ENCODE assay signal across 1 cellular context in genomic region chr19:38389101-38389925, GRCh38.
TF ChIP-seq lines count a peak whose summit lies in the region.

No MANE protein-coding gene starts in this region.

TF ChIP-seq in K562, 482 proteins besides CTCF, POLR2A, EP300 and RAD21 (continues in another document):
- TF ChIP-seq GTF2A2 (tag; IDR thresholded peaks at IDR 0.05) = no peak
- peak; percentile 52; the same call in 1 of the 2 replicates for TF ChIP-seq BHLHE40 (IDR thresholded peaks at IDR 0.05; ENCODE audit: low read length)
- TF ChIP-seq ZNF23 (CRISPR knock-in tag; IDR thresholded peaks at IDR 0.05) = no peak
- TF ChIP-seq USF1 (CRISPR knock-in tag; IDR thresholded peaks at IDR 0.05) = peak; percentile 80
- TF ChIP-seq USF2 (CRISPR knock-in tag; IDR thresholded peaks at IDR 0.05) = peak; percentile 77
- TF ChIP-seq SMC3 (conservative IDR thresholded peaks at IDR 0.05; ENCODE audit: insufficient read depth, low read depth, low read length) = no peak
- TF ChIP-seq RAD51 (IDR thresholded peaks at IDR 0.05; ENCODE audit: borderline replicate concordance, low read depth) = peak; percentile 84; the same call in 1 of the 2 replicates
- peak; percentile 81 for TF ChIP-seq TFE3 (CRISPR knock-in tag; IDR thresholded peaks at IDR 0.05)
- TF ChIP-seq MCM5 (IDR thresholded peaks at IDR 0.05; ENCODE audit: low read depth) = no peak
- TF ChIP-seq ZNF639 (CRISPR knock-in tag; conservative IDR thresholded peaks at IDR 0.05 in 1 of 2, IDR thresholded peaks at IDR 0.05 in 1 of 2) = no peak
- TF ChIP-seq THRB (CRISPR knock-in tag; conservative IDR thresholded peaks at IDR 0.05) = no peak
- no peak for TF ChIP-seq STAG1 (CRISPR knock-in tag; IDR thresholded peaks at IDR 0.05; ENCODE audit: borderline replicate concordance)
- no peak for TF ChIP-seq ZNF740 (CRISPR knock-in tag; IDR thresholded peaks at IDR 0.05)
- no peak for TF ChIP-seq ZNF740 (tag; IDR thresholded peaks at IDR 0.05)
- TF ChIP-seq ZNF407 (IDR thresholded peaks at IDR 0.05; ENCODE audit: low read depth) = no peak
- peak; percentile 41 for TF ChIP-seq CBFA2T2 (conservative IDR thresholded peaks at IDR 0.05)
- no peak for TF ChIP-seq ETV5 (CRISPR knock-in tag; IDR thresholded peaks at IDR 0.05; ENCODE audit: low read depth)
- TF ChIP-seq TOE1 (IDR thresholded peaks at IDR 0.05; ENCODE audit: borderline replicate concordance) = peak; percentile 79; the same call in 1 of the 2 replicates
- TF ChIP-seq TOE1 (CRISPR knock-in tag; IDR thresholded peaks at IDR 0.05; ENCODE audit: borderline replicate concordance, low read depth) = no peak
- TF ChIP-seq ILK (tag; IDR thresholded peaks at IDR 0.05; ENCODE audit: borderline replicate concordance, low read depth) = no peak
- no peak for TF ChIP-seq HCFC1 (IDR thresholded peaks at IDR 0.05; ENCODE audit: low read depth, low read length)
- TF ChIP-seq NONO (IDR thresholded peaks at IDR 0.05; ENCODE audit: low read depth in 2 of 2, low read length in 1 of 2) = no peak
- no peak for TF ChIP-seq DNMT1 (IDR thresholded peaks at IDR 0.05)
- no peak for TF ChIP-seq BRF1 (IDR thresholded peaks at IDR 0.05; ENCODE audit: borderline replicate concordance, extremely low read depth, insufficient read length)
- TF ChIP-seq POLR2AphosphoS5 (IDR thresholded peaks at IDR 0.05; ENCODE audit: control insufficient read depth, insufficient read depth, low read depth, low read length) = no peak
- TF ChIP-seq CBFA2T3 (IDR thresholded peaks at IDR 0.05) = no peak
- no peak for TF ChIP-seq HDAC8 (tag; IDR thresholded peaks at IDR 0.05)
- no peak for TF ChIP-seq KAT7 (CRISPR knock-in tag; IDR thresholded peaks at IDR 0.05; ENCODE audit: borderline replicate concordance)
- no peak for TF ChIP-seq CHCHD3 (CRISPR knock-in tag; IDR thresholded peaks at IDR 0.05)
- TF ChIP-seq ELK3 (CRISPR knock-in tag; IDR thresholded peaks at IDR 0.05) = no peak
- TF ChIP-seq TRIM28 (IDR thresholded peaks at IDR 0.05) = no peak
- no peak for TF ChIP-seq PRPF4 (IDR thresholded peaks at IDR 0.05; ENCODE audit: insufficient read depth, low read depth, low read length, poor library complexity, severe bottlenecking)
- TF ChIP-seq SMARCB1 (IDR thresholded peaks at IDR 0.05; ENCODE audit: insufficient read length, low read depth) = no peak
- no peak for TF ChIP-seq HEY1 (CRISPR knock-in tag; IDR thresholded peaks at IDR 0.05; ENCODE audit: borderline replicate concordance)
- no peak for TF ChIP-seq BDP1 (IDR thresholded peaks at IDR 0.05; ENCODE audit: insufficient read depth, insufficient read length)
- no peak for TF ChIP-seq HMGXB4 (CRISPR knock-in tag; IDR thresholded peaks at IDR 0.05)
- no peak for TF ChIP-seq FOS (IDR thresholded peaks at IDR 0.05; ENCODE audit: extremely low read depth, insufficient read length)
- TF ChIP-seq ZNF274 (IDR thresholded peaks at IDR 0.05; ENCODE audit: borderline replicate concordance, low read depth, low read length) = no peak
- no peak for TF ChIP-seq ARID2 (IDR thresholded peaks at IDR 0.05)
- TF ChIP-seq ZNF75A (CRISPR knock-in tag; IDR thresholded peaks at IDR 0.05) = no peak
- TF ChIP-seq PATZ1 (CRISPR knock-in tag; IDR thresholded peaks at IDR 0.05; ENCODE audit: borderline replicate concordance) = no peak
- TF ChIP-seq ZNF217 (CRISPR knock-in tag; IDR thresholded peaks at IDR 0.05) = no peak
